22 cellular contexts compared by ENCODE assay signal in genomic region chr14:89394920-89395319, GRCh38. TPM values are rescaled to one million over a fixed set of nuclear protein-coding genes. Genes with fewer than 3 reads are reported as not detected.
DNase-seq lines count a peak whose midpoint lies in the region; ATAC-seq lines count a peak whose summit lies in the region.
"Had no signal": no experiment of that assay in that cellular context is flagged by ENCODE, and none has a peak within 500 bp of the region (broad histone marks: within the 10 kb centered on the region; RNA-seq: fewer than 3 reads in every experiment).

No MANE protein-coding gene starts in this region.

- no peak overlapping the region for H3K4me3 ChIP-seq in CD4-positive, CD25-positive, alpha-beta regulatory T cell (ENCODE audit: low read depth, low read length)
- H3K4me3 ChIP-seq: A549 had no signal

- H3K27ac ChIP-seq in CD4-positive, CD25-positive, alpha-beta regulatory T cell (ENCODE audit: insufficient read depth, low read length, poor library complexity, severe bottlenecking) = no peak overlapping the region
- H3K27ac ChIP-seq: A549 had no signal

- peak overlapping the region in 2 of 3 donors; percentile 15 to 23 for H3K27ac Mint-ChIP-seq in CD4-positive, CD25-positive, alpha-beta regulatory T cell
- peak overlapping the region; percentile 17 for H3K27ac Mint-ChIP-seq in activated naive CD8-positive, alpha-beta T cell treated with anti-CD3 and anti-CD28 coated beads, Interleukin-2, amount 50 U/mL, for 24 hours
- H3K27ac Mint-ChIP-seq in stimulated activated effector memory CD8-positive, alpha-beta T cell treated with anti-CD3 and anti-CD28 coated beads, Interleukin-12 subunit alpha, Interleukin-12 subunit beta, amount 100 ng/mL, for 72 hours = peak overlapping the region; percentile 14
- H3K27ac Mint-ChIP-seq in activated T-helper 17 cell treated with anti-CD3 and anti-CD28 coated beads, Interleukin-2, amount 50 U/mL, for 72 hours = no peak overlapping the region

- no peaks in the 10 kb centered on the region for H3K9me3 ChIP-seq in CD4-positive, CD25-positive, alpha-beta regulatory T cell (ENCODE audit: control insufficient read depth in 2 of 2, low read length in 2 of 2)
- H3K9me3 ChIP-seq: A549 had no signal

- no peak for DNase-seq in CD4-positive, CD25-positive, alpha-beta regulatory T cell
- no peak for DNase-seq in activated naive CD8-positive, alpha-beta T cell treated with anti-CD3 and anti-CD28 coated beads, Interleukin-2, amount 50 U/mL, for 24 hours
- DNase-seq in inferior parietal cortex (ENCODE audit: extremely low spot score) (peak; percentile 63), activated gamma-delta T cell treated with Interleukin-2 at 50 U/mL for 16 hours (no peak), NCI-H526 (lab: John Stamatoyannopoulos, UW) (no peak), NCI-H1417 treated with DMSO at 0.1 percent for 48 hours (lab: John Stamatoyannopoulos, UW) (no peak)
- no peak for DNase-seq in stimulated activated effector memory CD8-positive, alpha-beta T cell treated with anti-CD3 and anti-CD28 coated beads, Interleukin-12 subunit alpha, Interleukin-12 subunit beta, amount 100 ng/mL, for 72 hours (ENCODE audit: low spot score in 2 of 2)
- DNase-seq: CD4-positive, alpha-beta memory T cell; DMS79 treated with DMSO at 0.1 percent for 48 hours; GF-D8; GOT3; Karpas-422; MM.1S; NCI-H1105 treated with DMSO at 0.1 percent for 48 hours; NCI-H187 treated with DMSO at 0.1 percent for 48 hours; NCI-H2171; NCI-H82 had no signal

- peaks cover 23% of the 10 kb centered on the region for H3K36me3 Mint-ChIP-seq in CD4-positive, CD25-positive, alpha-beta regulatory T cell
- H3K36me3 Mint-ChIP-seq in activated naive CD8-positive, alpha-beta T cell treated with anti-CD3 and anti-CD28 coated beads, Interleukin-2, amount 50 U/mL, for 24 hours (ENCODE audit: low read depth) = peaks cover 33% of the 10 kb centered on the region
- H3K36me3 Mint-ChIP-seq in stimulated activated effector memory CD8-positive, alpha-beta T cell treated with anti-CD3 and anti-CD28 coated beads, Interleukin-12 subunit alpha, Interleukin-12 subunit beta, amount 100 ng/mL, for 72 hours = peaks cover 6% of the 10 kb centered on the region
- no peaks in the 10 kb centered on the region for H3K36me3 Mint-ChIP-seq in activated T-helper 17 cell treated with anti-CD3 and anti-CD28 coated beads, Interleukin-2, amount 50 U/mL, for 72 hours (ENCODE audit: low read depth)

- H3K4me1 Mint-ChIP-seq in CD4-positive, CD25-positive, alpha-beta regulatory T cell = peaks cover 22 to 80% (median 53%) of the 10 kb centered on the region in 4 donors
- peaks cover 58% of the 10 kb centered on the region for H3K4me1 Mint-ChIP-seq in activated naive CD8-positive, alpha-beta T cell treated with anti-CD3 and anti-CD28 coated beads, Interleukin-2, amount 50 U/mL, for 24 hours
- peaks cover 56% of the 10 kb centered on the region for H3K4me1 Mint-ChIP-seq in stimulated activated effector memory CD8-positive, alpha-beta T cell treated with anti-CD3 and anti-CD28 coated beads, Interleukin-12 subunit alpha, Interleukin-12 subunit beta, amount 100 ng/mL, for 72 hours
- H3K4me1 Mint-ChIP-seq in activated T-helper 17 cell treated with anti-CD3 and anti-CD28 coated beads, Interleukin-2, amount 50 U/mL, for 72 hours = peaks cover 10% of the 10 kb centered on the region

- peaks cover 10% of the 10 kb centered on the region for H3K4me1 ChIP-seq in CD4-positive, CD25-positive, alpha-beta regulatory T cell (ENCODE audit: control insufficient read depth, insufficient read depth, low read length, poor library complexity, severe bottlenecking)

- H3K4me3 Mint-ChIP-seq in CD4-positive, CD25-positive, alpha-beta regulatory T cell = no peak overlapping the region
- H3K4me3 Mint-ChIP-seq in activated naive CD8-positive, alpha-beta T cell treated with anti-CD3 and anti-CD28 coated beads, Interleukin-2, amount 50 U/mL, for 24 hours = no peak overlapping the region
- no peak overlapping the region for H3K4me3 Mint-ChIP-seq in stimulated activated effector memory CD8-positive, alpha-beta T cell treated with anti-CD3 and anti-CD28 coated beads, Interleukin-12 subunit alpha, Interleukin-12 subunit beta, amount 100 ng/mL, for 72 hours
- no peak overlapping the region for H3K4me3 Mint-ChIP-seq in activated T-helper 17 cell treated with anti-CD3 and anti-CD28 coated beads, Interleukin-2, amount 50 U/mL, for 72 hours
- H3K4me3 Mint-ChIP-seq: CD4-positive, alpha-beta memory T cell had no signal

- H3K36me3 ChIP-seq in CD4-positive, CD25-positive, alpha-beta regulatory T cell (ENCODE audit: control insufficient read depth, insufficient read depth, low read length) = no peaks in the 10 kb centered on the region

- H3K27me3 ChIP-seq in CD4-positive, CD25-positive, alpha-beta regulatory T cell (ENCODE audit: control insufficient read depth, insufficient read depth, low read length) = no peaks in the 10 kb centered on the region

- H3K9me3 Mint-ChIP-seq in CD4-positive, CD25-positive, alpha-beta regulatory T cell = no peaks in the 10 kb centered on the region
- H3K9me3 Mint-ChIP-seq in activated naive CD8-positive, alpha-beta T cell treated with anti-CD3 and anti-CD28 coated beads, Interleukin-2, amount 50 U/mL, for 24 hours = no peaks in the 10 kb centered on the region
- H3K9me3 Mint-ChIP-seq in stimulated activated effector memory CD8-positive, alpha-beta T cell treated with anti-CD3 and anti-CD28 coated beads, Interleukin-12 subunit alpha, Interleukin-12 subunit beta, amount 100 ng/mL, for 72 hours = no peaks in the 10 kb centered on the region
- H3K9me3 Mint-ChIP-seq in activated T-helper 17 cell treated with anti-CD3 and anti-CD28 coated beads, Interleukin-2, amount 50 U/mL, for 72 hours = no peaks in the 10 kb centered on the region
- H3K9me3 Mint-ChIP-seq: CD4-positive, alpha-beta memory T cell had no signal

- no peak for ATAC-seq in CD4-positive, CD25-positive, alpha-beta regulatory T cell (ENCODE audit: low read depth in 2 of 2)
- ATAC-seq in activated naive CD8-positive, alpha-beta T cell treated with anti-CD3 and anti-CD28 coated beads, Interleukin-2, amount 50 U/mL, for 24 hours = no peak
- no peak for ATAC-seq in stimulated activated effector memory CD8-positive, alpha-beta T cell treated with anti-CD3 and anti-CD28 coated beads, Interleukin-12 subunit alpha, Interleukin-12 subunit beta, amount 100 ng/mL, for 72 hours
- no peak for ATAC-seq in activated T-helper 17 cell treated with anti-CD3 and anti-CD28 coated beads, Interleukin-2, amount 50 U/mL, for 72 hours (replicated peaks)
- ATAC-seq: A549, HepG2, Panc1, Right ventricle myocardium inferior had no signal

- no peaks in the 10 kb centered on the region for H3K27me3 Mint-ChIP-seq in CD4-positive, CD25-positive, alpha-beta regulatory T cell
- no peaks in the 10 kb centered on the region for H3K27me3 Mint-ChIP-seq in activated naive CD8-positive, alpha-beta T cell treated with anti-CD3 and anti-CD28 coated beads, Interleukin-2, amount 50 U/mL, for 24 hours
- no peaks in the 10 kb centered on the region for H3K27me3 Mint-ChIP-seq in activated T-helper 17 cell treated with anti-CD3 and anti-CD28 coated beads, Interleukin-2, amount 50 U/mL, for 72 hours
- H3K27me3 Mint-ChIP-seq: CD4-positive, alpha-beta memory T cell had no signal

RNA-seq across cellular contexts. Expression of gene FOXN3, which starts 22.1 kb away (rescaled TPM):
- 203 TPM for total RNA-seq in CD4-positive, CD25-positive, alpha-beta regulatory T cell
- polyA plus RNA-seq in CD4-positive, CD25-positive, alpha-beta regulatory T cell = 100 to 1,000 TPM; 108 to 126 (median 110) TPM
- total RNA-seq in activated T-helper 17 cell treated with anti-CD3 and anti-CD28 coated beads, Interleukin-2, amount 50 U/mL, for 72 hours = 10 to 100 TPM; 56.9 to 82.3 TPM
